ENCODE assay signal across 22 cellular contexts in the genomic region with DNA sequence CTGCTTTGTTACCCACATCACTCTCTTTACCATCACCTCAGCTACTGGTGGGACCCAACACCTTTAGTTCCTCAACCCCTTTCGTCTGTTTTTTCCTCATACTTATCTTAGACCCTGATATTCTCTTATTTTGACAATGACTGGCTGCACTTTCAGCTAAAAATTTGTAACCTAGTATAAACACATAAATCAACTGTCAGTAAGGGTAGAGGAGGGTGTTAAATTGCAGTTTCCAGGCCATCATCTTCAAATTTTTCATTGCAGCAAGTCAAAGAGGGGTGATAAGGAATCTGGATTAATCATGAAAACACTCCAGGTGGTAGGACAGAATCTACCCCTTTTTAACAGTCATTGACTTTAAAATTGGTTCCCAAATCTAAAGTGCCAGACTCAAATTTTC.
"Had no signal": no experiment of that assay in that cellular context is flagged by ENCODE, and none has a peak within 500 bp of the region (broad histone marks: within the 10 kb centered on the region; RNA-seq: fewer than 3 reads in every experiment).

No MANE protein-coding gene starts in this region.

- H3K9me3 ChIP-seq: esophagus squamous epithelium, gastrocnemius medialis, lower lobe of right lung had no signal

- H3K4me3 Mint-ChIP-seq: mesothelial cell of epicardium had no signal

- H3K27ac Mint-ChIP-seq: mesothelial cell of epicardium had no signal

- H3K27me3 ChIP-seq: dorsolateral prefrontal cortex, esophagus squamous epithelium, gastrocnemius medialis, heart right ventricle, left lung had no signal

- DNase-seq: dermis blood vessel endothelial cell; dorsolateral prefrontal cortex; effector CD4-positive, alpha-beta T cell; effector memory CD4-positive, alpha-beta T cell; erythroblast; esophagus squamous epithelium; foreskin fibroblast; foreskin melanocyte; gastrocnemius medialis; glutamatergic neuron; head of caudate nucleus; heart right ventricle; hippocampal formation; left cardiac atrium; left lung; left ventricle myocardium superior; lower lobe of right lung; mesenchymal stem cell; mucosa of descending colon had no signal

- H3K27ac ChIP-seq: coronary artery, dorsolateral prefrontal cortex, esophagus squamous epithelium, gastrocnemius medialis, heart right ventricle, left lung, lower lobe of right lung had no signal

- ATAC-seq: esophagus mucosa, gastrocnemius medialis, heart right ventricle, left cardiac atrium, left lung, left ventricle myocardium superior, lower lobe of right lung, mucosa of descending colon had no signal

- H3K4me1 ChIP-seq: esophagus squamous epithelium, gastrocnemius medialis, heart right ventricle, left lung, lower lobe of right lung had no signal

- H3K4me3 ChIP-seq: coronary artery, dorsolateral prefrontal cortex, esophagus squamous epithelium, gastrocnemius medialis, heart right ventricle, left lung, lower lobe of right lung, mucosa of descending colon had no signal

- H3K36me3 ChIP-seq: esophagus squamous epithelium, gastrocnemius medialis, heart right ventricle, left lung, lower lobe of right lung had no signal
